In genomic region chr2:28635251-28635650, GRCh38 we compare ENCODE assay signal across 1 cellular context.
TF ChIP-seq lines count a peak whose summit lies in the region.

No MANE protein-coding gene starts in this region.

TF ChIP-seq in GM23338, 12 proteins besides CTCF, POLR2A, EP300 and RAD21 (continued from another document):
- no peak for TF ChIP-seq REST (IDR thresholded peaks at IDR 0.05; ENCODE audit: unreplicated experiment)
- no peak for TF ChIP-seq ZNF114 (CRISPR knock-in tag; IDR thresholded peaks at IDR 0.05)
